ENCODE assay signal across 14 cellular contexts in the genomic region with DNA sequence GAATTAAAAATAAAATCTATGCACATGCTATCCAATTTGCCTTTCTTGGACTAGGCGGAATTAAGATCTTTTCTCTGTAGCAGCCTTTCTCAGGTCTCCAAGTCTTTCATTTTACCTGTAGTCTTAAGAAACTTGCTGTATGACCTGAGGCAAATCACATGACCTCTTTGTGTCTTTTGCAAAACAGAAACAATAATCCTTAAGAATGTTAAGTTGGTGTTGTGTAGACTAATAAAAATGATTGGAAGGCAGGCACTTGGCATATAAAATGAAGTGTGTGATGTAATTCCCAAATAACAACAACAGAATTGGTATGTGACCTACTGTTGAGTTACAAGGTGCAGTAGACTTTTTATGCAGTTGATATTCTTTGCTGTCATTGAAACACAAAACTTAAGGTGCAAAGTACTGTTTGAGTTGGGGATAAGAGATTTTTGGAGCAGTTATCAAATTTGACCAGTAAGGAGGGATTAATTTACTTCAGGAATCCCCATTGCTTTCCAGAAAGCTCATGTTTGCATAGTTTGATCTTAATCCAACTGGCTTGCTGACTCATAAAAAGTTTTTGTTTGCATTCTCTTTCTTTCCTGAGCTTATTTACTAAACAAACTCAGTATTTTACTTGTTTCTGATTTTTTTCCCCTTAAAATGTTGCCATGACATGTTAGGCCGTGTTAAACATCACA. TPM values are rescaled to one million over a fixed set of nuclear protein-coding genes. Genes with fewer than 3 reads are reported as not detected.
A peak's percentile ranks its signal among the peaks of the same experiment; 100 is the strongest.
DNase-seq lines count a peak whose midpoint lies in the region; ATAC-seq and TF ChIP-seq lines count a peak whose summit lies in the region.
"Had no signal": no experiment of that assay in that cellular context is flagged by ENCODE, and none has a peak within 500 bp of the region (broad histone marks: within the 10 kb centered on the region; RNA-seq: fewer than 3 reads in every experiment).

No MANE protein-coding gene starts in this region.

- ATAC-seq in activated T-cell treated with anti-CD3 and anti-CD28 coated beads, Interleukin-2, amount 50 U/mL, for 4 hours = no peak

- H3K4me3 Mint-ChIP-seq in activated T-cell treated with anti-CD3 and anti-CD28 coated beads, Interleukin-2, amount 50 U/mL, for 24 hours = no peak overlapping the region
- H3K4me3 Mint-ChIP-seq in activated T-cell treated with anti-CD3 and anti-CD28 coated beads, Interleukin-2, amount 50 U/mL, for 4 hours = no peak overlapping the region

- TF ChIP-seq CTCF in tibial nerve (IDR thresholded peaks at IDR 0.05) (no peak), GM10266 (IDR thresholded peaks at IDR 0.05; ENCODE audit: control insufficient read depth, insufficient read depth, low read depth, missing control alignments) (no peak)

- H3K27me3 Mint-ChIP-seq in activated T-cell treated with anti-CD3 and anti-CD28 coated beads, Interleukin-2, amount 50 U/mL, for 24 hours = no peaks in the 10 kb centered on the region
- no peaks in the 10 kb centered on the region for H3K27me3 Mint-ChIP-seq in activated T-cell treated with anti-CD3 and anti-CD28 coated beads, Interleukin-2, amount 50 U/mL, for 4 hours (ENCODE audit: low read depth)

- H3K4me3 ChIP-seq in adipocyte (ENCODE audit: low read length) (peak overlapping the region; percentile 1), muscle layer of colon (ENCODE audit: low read depth in 1 of 2, low read length in 2 of 2) (no peak overlapping the region), tibial nerve (no peak overlapping the region)
- H3K4me3 ChIP-seq: BLaER1 had no signal

- TF ChIP-seq POLR2A in tibial nerve (IDR thresholded peaks at IDR 0.05) = no peak

- H3K36me3 ChIP-seq in adipocyte (ENCODE audit: control insufficient read depth, insufficient read depth, low read length, severe bottlenecking) (peaks cover 14% of the 10 kb centered on the region), muscle layer of colon (ENCODE audit: insufficient read depth, low read length) (peaks cover 4% of the 10 kb centered on the region), tibial nerve (peaks cover 0 to 23% (median 0%) of the 10 kb centered on the region in 3 donors)

- H3K27me3 ChIP-seq in adipocyte (replicated peaks; ENCODE audit: control insufficient read depth, insufficient read depth, low read length) (no peaks in the 10 kb centered on the region), muscle layer of colon (ENCODE audit: control insufficient read depth in 1 of 2, insufficient read depth in 2 of 2, low read length in 2 of 2) (no peaks in the 10 kb centered on the region), tibial nerve (no peaks in the 10 kb centered on the region)
- H3K27me3 ChIP-seq: BLaER1 had no signal

- DNase-seq in activated T-cell treated with anti-CD3 and anti-CD28 coated beads, Interleukin-2, amount 50 U/mL, for 24 hours = no peak
- DNase-seq in activated T-cell treated with anti-CD3 and anti-CD28 coated beads, Interleukin-2, amount 50 U/mL, for 4 hours = no peak
- DNase-seq in adipocyte (ENCODE audit: low read depth) (peak; percentile 46), tibial nerve (ENCODE audit: low spot score in 2 of 2) (no peak), NCI-H345 treated with DMSO at 0.1 percent for 48 hours (lab: John Stamatoyannopoulos, UW; ENCODE audit: unreplicated experiment) (no peak), GM10266 (ENCODE audit: extremely low spot score) (no peak), SW 1271 (lab: John Stamatoyannopoulos, UW) (no peak)
- DNase-seq: activated naive CD4-positive, alpha-beta T cell treated with Interleukin-2 at 50 U/mL for 16 hours; GOT3; NCI-H2227 treated with DMSO at 0.1 percent for 48 hours; RPMI8226; WERI-Rb-1 had no signal

- TF ChIP-seq EP300 in tibial nerve (IDR thresholded peaks at IDR 0.05) = no peak

- peak overlapping the region; percentile 84 for H3K27ac Mint-ChIP-seq in activated T-cell treated with anti-CD3 and anti-CD28 coated beads, Interleukin-2, amount 50 U/mL, for 24 hours

- WGBS in tibial nerve, 2 donors = 67 to 68% methylated on average over 2 of the region's 2 CpGs

- H3K4me1 Mint-ChIP-seq in activated T-cell treated with anti-CD3 and anti-CD28 coated beads, Interleukin-2, amount 50 U/mL, for 24 hours (ENCODE audit: low read depth) = peaks cover 95% of the 10 kb centered on the region
- H3K4me1 Mint-ChIP-seq in activated T-cell treated with anti-CD3 and anti-CD28 coated beads, Interleukin-2, amount 50 U/mL, for 4 hours (ENCODE audit: low read depth) = peaks cover 96% of the 10 kb centered on the region

- H3K9ac ChIP-seq in adipocyte (ENCODE audit: low read length) (no peak overlapping the region), muscle layer of colon (ENCODE audit: low read length) (no peak overlapping the region)
- H3K9ac ChIP-seq: BLaER1 had no signal

- no peaks in the 10 kb centered on the region for H3K9me3 ChIP-seq in adipocyte (ENCODE audit: control insufficient read depth, low read length)
- no peaks in the 10 kb centered on the region for H3K9me3 ChIP-seq in muscle layer of colon (ENCODE audit: low read length)
- no peaks in the 10 kb centered on the region for H3K9me3 ChIP-seq in tibial nerve

- H3K4me1 ChIP-seq in adipocyte (ENCODE audit: control insufficient read depth, insufficient read depth, low read length) (peaks cover 63% of the 10 kb centered on the region), muscle layer of colon (ENCODE audit: insufficient read depth, low read length) (peaks cover 72% of the 10 kb centered on the region), tibial nerve (peaks cover 3 to 94% (median 69%) of the 10 kb centered on the region in 4 donors)

- peaks cover 2% of the 10 kb centered on the region for H3K9me3 Mint-ChIP-seq in activated T-cell treated with anti-CD3 and anti-CD28 coated beads, Interleukin-2, amount 50 U/mL, for 24 hours
- no peaks in the 10 kb centered on the region for H3K9me3 Mint-ChIP-seq in activated T-cell treated with anti-CD3 and anti-CD28 coated beads, Interleukin-2, amount 50 U/mL, for 4 hours

- H3K36me3 Mint-ChIP-seq in activated T-cell treated with anti-CD3 and anti-CD28 coated beads, Interleukin-2, amount 50 U/mL, for 24 hours (ENCODE audit: low read depth) = peaks cover 96% of the 10 kb centered on the region
- peaks cover 56% of the 10 kb centered on the region for H3K36me3 Mint-ChIP-seq in activated T-cell treated with anti-CD3 and anti-CD28 coated beads, Interleukin-2, amount 50 U/mL, for 4 hours (ENCODE audit: insufficient read depth)

- H3K27ac ChIP-seq in muscle layer of colon (ENCODE audit: low read depth, low read length) (peak overlapping the region; percentile 65), tibial nerve (peak overlapping the region in 3 of 4 donors; percentile 54 to 82 (median 67))
- H3K27ac ChIP-seq: BLaER1, WERI-Rb-1 had no signal

RNA-seq across cellular contexts. Expression of a gene that starts 51.4 kb away (rescaled TPM):
- 100 to 1,000 TPM in 2 of 3 donors, 10 to 100 TPM in 1; 97.4 to 108 (median 103) TPM for total RNA-seq in activated T-cell treated with anti-CD3 and anti-CD28 coated beads, Interleukin-2, amount 50 U/mL, for 4 hours
- total RNA-seq in tibial nerve = 10 to 100 TPM; 54.4 to 66.3 (median 57.7) TPM
